Comparison of ENCODE assay signal across 8 cellular contexts in genomic region chr5:71456362-71456743, GRCh38. TPM values are rescaled to one million over a fixed set of nuclear protein-coding genes. Genes with fewer than 3 reads are reported as not detected.
A peak's percentile ranks its signal among the peaks of the same experiment; 100 is the strongest.
DNase-seq lines count a peak whose midpoint lies in the region; ATAC-seq and TF ChIP-seq lines count a peak whose summit lies in the region.

No MANE protein-coding gene starts in this region.

- peaks cover 40% of the 10 kb centered on the region for H3K79me2 ChIP-seq in GM23338 (replicated peaks; ENCODE audit: insufficient read depth)

- no peaks in the 10 kb centered on the region for H3K9me3 Mint-ChIP-seq in GM23338
- H3K9me3 Mint-ChIP-seq in activated naive CD8-positive, alpha-beta T cell (ENCODE audit: low read depth): no peaks in the 10 kb centered on the region

- TF ChIP-seq CTCF in GM23338 (conservative IDR thresholded peaks at IDR 0.05; ENCODE audit: low read depth in 2 of 2): no peak
- TF ChIP-seq CTCF in right lobe of liver (IDR thresholded peaks at IDR 0.05): no peak
- no peak for TF ChIP-seq CTCF in uterus (IDR thresholded peaks at IDR 0.05)

- 4% methylated on average over 4 of the region's 4 CpGs for WGBS in right lobe of liver (ENCODE audit: insufficient coverage, low coverage, low lambda C conversion rate, missing lambda C conversion rate)

- H3K9me3 ChIP-seq in right lobe of liver (no peaks in the 10 kb centered on the region), uterus (no peaks in the 10 kb centered on the region)

- peak overlapping the region; percentile 99 for H3K4me3 Mint-ChIP-seq in GM23338
- peak overlapping the region; percentile 98 for H3K4me3 Mint-ChIP-seq in activated naive CD8-positive, alpha-beta T cell

- H3K36me3 ChIP-seq in GM23338 (ENCODE audit: insufficient read depth): peaks cover 29% of the 10 kb centered on the region
- peaks cover 0 to 28% (median 9%) of the 10 kb centered on the region in 4 donors for H3K36me3 ChIP-seq in right lobe of liver
- H3K36me3 ChIP-seq in uterus: no peaks in the 10 kb centered on the region

- peaks cover 24% of the 10 kb centered on the region; the same call in 2 of the 3 replicates for H3K36me3 Mint-ChIP-seq in GM23338 (ENCODE audit: low read depth)
- H3K36me3 Mint-ChIP-seq in activated naive CD8-positive, alpha-beta T cell: peaks cover 6% of the 10 kb centered on the region

- ATAC-seq in GM23338: no peak
- ATAC-seq in right lobe of liver: peak in 1 of 4 donors; percentile 2

- no peaks in the 10 kb centered on the region for H3F3A ChIP-seq in GM23338 (replicated peaks; ENCODE audit: low read depth)

- H3K27me3 ChIP-seq in GM23338 (ENCODE audit: insufficient read depth) (no peaks in the 10 kb centered on the region), right lobe of liver (no peaks in the 10 kb centered on the region), uterus (no peaks in the 10 kb centered on the region)

- H3K4me2 ChIP-seq in GM23338: peak overlapping the region; percentile 76

- peak overlapping the region; percentile 95 for H3K4me3 ChIP-seq in GM23338
- H3K4me3 ChIP-seq in right lobe of liver: peak overlapping the region; percentile 74 to 90 (median 80)
- H3K4me3 ChIP-seq in uterus: peak overlapping the region; percentile 81 to 93

- intact Hi-C loops in right lobe of liver (cut with DNase I): no loop called here
- intact Hi-C loops in uterus (cut with DNase I; ENCODE audit: low total_unique reads): no loop called here

- H3K27ac ChIP-seq in GM23338 (ENCODE audit: low read depth) (no peak overlapping the region; the same call in 1 of the 2 replicates), right lobe of liver (peak overlapping the region; percentile 80 to 89 (median 86)), uterus (peak overlapping the region; percentile 86 to 91)

- peaks cover 7% of the 10 kb centered on the region for H3K4me1 Mint-ChIP-seq in GM23338
- peaks cover 25% of the 10 kb centered on the region for H3K4me1 Mint-ChIP-seq in activated naive CD8-positive, alpha-beta T cell (ENCODE audit: low read depth)

- peak overlapping the region; percentile 96 for H3K27ac Mint-ChIP-seq in GM23338
- peak overlapping the region; percentile 95 for H3K27ac Mint-ChIP-seq in activated naive CD8-positive, alpha-beta T cell

- DNase-seq in ACHN (peak; percentile 5), GM23338 (ENCODE audit: low spot score) (no peak), right lobe of liver (no peak), uterus (no peak), iPS-NIHi11 (ENCODE audit: low spot score) (no peak), COLO829 (ENCODE audit: low spot score) (no peak)
- DNase-seq in activated effector memory CD4-positive, alpha-beta T cell treated with Interleukin-2 at 50 U/mL for 16 hours: no peak

- in situ Hi-C loops in ACHN (cut with HindIII; ENCODE audit: low pct_ligation_motif_present, low pct_unique_long_range_greater_than_20kb, low sequenced_read_pairs): no loop called here

- H2AFZ ChIP-seq in GM23338: no peak overlapping the region

- H3K4me1 ChIP-seq in GM23338 (ENCODE audit: insufficient read depth): no peaks in the 10 kb centered on the region
- H3K4me1 ChIP-seq in right lobe of liver: peaks cover 0 to 18% (median 8%) of the 10 kb centered on the region in 4 donors
- no peaks in the 10 kb centered on the region for H3K4me1 ChIP-seq in uterus

- TF ChIP-seq POLR2A in right lobe of liver (IDR thresholded peaks at IDR 0.05): no peak
- no peak for TF ChIP-seq POLR2A in uterus (IDR thresholded peaks at IDR 0.05)

- no peaks in the 10 kb centered on the region for H3K9me2 ChIP-seq in GM23338 (ENCODE audit: insufficient read depth)

- peaks cover 8% of the 10 kb centered on the region for H3K27me3 Mint-ChIP-seq in GM23338 (ENCODE audit: insufficient read depth, low read depth, poor library complexity)
- H3K27me3 Mint-ChIP-seq in activated naive CD8-positive, alpha-beta T cell: peaks cover 4% of the 10 kb centered on the region

- H4K20me1 ChIP-seq in GM23338 (replicated peaks; ENCODE audit: insufficient read depth): peaks cover 12% of the 10 kb centered on the region

TF ChIP-seq in GM23338, 12 proteins besides CTCF, POLR2A, EP300 and RAD21 (continues in another document):
- TF ChIP-seq EZH2 (IDR thresholded peaks at IDR 0.05; ENCODE audit: low read depth, unreplicated experiment): no peak
- no peak for TF ChIP-seq JUNB (IDR thresholded peaks at IDR 0.05; ENCODE audit: unreplicated experiment)
- TF ChIP-seq ZNF462 (CRISPR knock-in tag; IDR thresholded peaks at IDR 0.05): no peak
- no peak for TF ChIP-seq ZNF331 (CRISPR knock-in tag; IDR thresholded peaks at IDR 0.05; ENCODE audit: low read depth)
- TF ChIP-seq, protein P1, sequence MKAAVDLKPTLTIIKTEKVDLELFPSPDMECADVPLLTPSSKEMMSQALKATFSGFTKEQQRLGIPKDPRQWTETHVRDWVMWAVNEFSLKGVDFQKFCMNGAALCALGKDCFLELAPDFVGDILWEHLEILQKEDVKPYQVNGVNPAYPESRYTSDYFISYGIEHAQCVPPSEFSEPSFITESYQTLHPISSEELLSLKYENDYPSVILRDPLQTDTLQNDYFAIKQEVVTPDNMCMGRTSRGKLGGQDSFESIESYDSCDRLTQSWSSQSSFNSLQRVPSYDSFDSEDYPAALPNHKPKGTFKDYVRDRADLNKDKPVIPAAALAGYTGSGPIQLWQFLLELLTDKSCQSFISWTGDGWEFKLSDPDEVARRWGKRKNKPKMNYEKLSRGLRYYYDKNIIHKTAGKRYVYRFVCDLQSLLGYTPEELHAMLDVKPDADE (IDR thresholded peaks at IDR 0.05): no peak
- no peak for TF ChIP-seq CREB1 (CRISPR knock-in tag; IDR thresholded peaks at IDR 0.05; ENCODE audit: low read depth)
- TF ChIP-seq EZH2phosphoT487 (IDR thresholded peaks at IDR 0.05; ENCODE audit: unreplicated experiment): no peak
- no peak for TF ChIP-seq ZNF114 (CRISPR knock-in tag; IDR thresholded peaks at IDR 0.05)
- no peak for TF ChIP-seq POLR2AphosphoS5 (IDR thresholded peaks at IDR 0.05; ENCODE audit: low read depth)
- TF ChIP-seq STAT1 (IDR thresholded peaks at IDR 0.05; ENCODE audit: unreplicated experiment): no peak
- no peak for TF ChIP-seq NANOG (IDR thresholded peaks at IDR 0.05; ENCODE audit: borderline replicate concordance)

RNA-seq across cellular contexts. Expression of gene BDP1, which starts 0.9 kb away (rescaled TPM):
- 39.1 and 41.8 TPM in 2 replicates for total RNA-seq in GM23338 (2014; rRNA removed; shearing (Covaris generic))
- polyA plus RNA-seq in GM23338 (2016; fragmentation: Nextera tagmentation; extraction: Ambion mirVana): 44.5 and 54.4 TPM in 2 replicates
- total RNA-seq in right lobe of liver (10 to 100 TPM in 5 of 6 experiments, 1 to 10 TPM in 1; 7.3 to 16.6 (median 11.9) TPM), uterus (10 to 100 TPM; 17.9 to 68.9 (median 30.7) TPM)
